ENCODE assay signal across 9 cellular contexts in the genomic region with DNA sequence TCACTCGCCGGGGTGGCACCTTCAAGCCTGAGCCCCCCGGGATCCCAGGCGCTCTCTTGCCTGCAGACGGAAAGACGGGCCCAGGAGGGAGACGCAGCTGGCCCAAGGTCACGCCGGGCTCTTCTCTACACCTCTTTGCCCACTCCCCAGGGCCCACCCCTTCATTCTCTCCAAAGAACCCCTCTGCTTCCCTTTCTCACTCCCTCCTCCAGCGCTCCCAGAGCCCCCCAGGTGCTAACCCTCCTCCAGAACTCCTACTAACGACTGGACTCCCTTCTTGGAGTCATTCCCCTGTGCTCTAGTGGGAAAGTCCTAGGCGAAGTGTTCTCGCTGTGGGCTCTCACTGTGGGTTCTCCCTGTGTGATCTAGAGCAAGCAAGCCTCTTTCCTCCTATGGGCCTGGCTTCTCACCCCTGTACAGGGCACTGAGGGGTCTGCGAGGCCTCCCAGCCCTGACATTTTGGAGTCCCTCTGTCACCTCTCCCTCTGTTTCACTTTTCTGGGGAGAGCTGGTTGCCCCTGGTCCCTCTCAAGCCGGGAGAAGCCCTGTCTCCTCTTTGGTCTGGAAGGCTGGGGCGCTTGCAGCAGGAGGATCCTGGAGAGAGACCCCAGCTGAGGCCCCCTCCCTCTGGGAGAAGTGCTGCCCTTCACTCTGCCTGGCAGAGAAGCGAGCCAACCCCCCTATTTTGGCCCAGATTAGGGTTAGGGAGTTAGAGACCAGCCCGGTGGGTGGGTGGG. TPM values are rescaled to one million over a fixed set of nuclear protein-coding genes. Genes with fewer than 3 reads are reported as not detected.
DNase-seq lines count a peak whose midpoint lies in the region; ATAC-seq and TF ChIP-seq lines count a peak whose summit lies in the region.
"Had no signal": no experiment of that assay in that cellular context is flagged by ENCODE, and none has a peak within 500 bp of the region (broad histone marks: within the 10 kb centered on the region; RNA-seq: fewer than 3 reads in every experiment).

No MANE protein-coding gene starts in this region.

- H3K4me1 ChIP-seq in HUES48 (ENCODE audit: control insufficient read depth, insufficient read depth, low read length), result peaks cover 19% of the 10 kb centered on the region
- peaks cover 38% of the 10 kb centered on the region for H3K4me1 ChIP-seq in mesodermal cell (ENCODE audit: control insufficient read depth, insufficient read depth, low read length, poor library complexity, severe bottlenecking)

- WGBS in mesodermal cell (ENCODE audit: insufficient coverage in 2 of 2), 2 experiments, result 3 to 4% methylated on average over 8 to 13 of the region's 18 CpGs

- no peak for TF ChIP-seq CTCF in CD4-positive, alpha-beta T cell (IDR thresholded peaks at IDR 0.05)
- TF ChIP-seq CTCF in brain (conservative IDR thresholded peaks at IDR 0.05), result no peak

- POLR2A ChIA-PET in CD4-positive, alpha-beta T cell (lab: Charles Lee), result interaction anchor here (0.9 kb wide), 1 partner anchor 12 kb away, joined by 3 read pairs; no protein-coding TSS in a partner anchor

- H3K36me3 ChIP-seq in HUES48 (ENCODE audit: control insufficient read depth, insufficient read depth, low read length) (no peaks in the 10 kb centered on the region), mesodermal cell (ENCODE audit: control insufficient read depth, insufficient read depth, low read length) (peaks cover 17% of the 10 kb centered on the region)

- H3K4me3 Mint-ChIP-seq in CD4-positive, alpha-beta T cell, result peak overlapping the region; percentile 99
- H3K4me3 Mint-ChIP-seq in brain, result peak overlapping the region; percentile 95 to 98 (median 97)

- H3K4me1 Mint-ChIP-seq in CD4-positive, alpha-beta T cell (ENCODE audit: low read depth), result peaks cover 25% of the 10 kb centered on the region
- peaks cover 73% of the 10 kb centered on the region for H3K4me1 Mint-ChIP-seq in brain

- peak overlapping the region; percentile 56 for H3K27ac Mint-ChIP-seq in CD4-positive, alpha-beta T cell
- H3K27ac Mint-ChIP-seq in brain, result peak overlapping the region; percentile 90 to 97 (median 95)

- no peak for ATAC-seq in CD4-positive, alpha-beta T cell (ENCODE audit: poor library complexity)
- ATAC-seq in HG03521 (IDR thresholded peaks at IDR 0.05; ENCODE audit: unreplicated experiment), result no peak
- ATAC-seq in HG03442 (IDR thresholded peaks at IDR 0.05; ENCODE audit: unreplicated experiment), result no peak

- intact Hi-C loops in CD4-positive, alpha-beta T cell (cut with DNase I, micrococcal nuclease), result loop anchor here in 1 of 2 experiments (2.0 kb wide), 1 partner anchor 483 kb away; the partner anchor contains the start of gene NECTIN1

- H3K9me3 ChIP-seq in CD4-positive, alpha-beta T cell (ENCODE audit: control insufficient read depth, low read length), result no peaks in the 10 kb centered on the region
- H3K9me3 ChIP-seq in HUES48 (ENCODE audit: control insufficient read depth, insufficient read depth, low read length) (no peaks in the 10 kb centered on the region), mesodermal cell (ENCODE audit: control insufficient read depth, low read length) (no peaks in the 10 kb centered on the region)

- H3K27ac ChIP-seq in CD4-positive, alpha-beta T cell (ENCODE audit: low read depth, low read length), result no peak overlapping the region
- H3K27ac ChIP-seq in HUES48 (ENCODE audit: low read depth, low read length) (no peak overlapping the region), mesodermal cell (ENCODE audit: low read depth, low read length, severe bottlenecking) (no peak overlapping the region)

- H3K4me3 ChIP-seq in HUES48 (ENCODE audit: low read depth, low read length), result peak overlapping the region; percentile 63
- peak overlapping the region; percentile 65 for H3K4me3 ChIP-seq in mesodermal cell (ENCODE audit: extremely low read depth, insufficient read depth, low read length, poor library complexity, severe bottlenecking)

- H3K27me3 Mint-ChIP-seq in CD4-positive, alpha-beta T cell, result peaks cover 23% of the 10 kb centered on the region
- H3K27me3 Mint-ChIP-seq in brain, result peaks cover 14% of the 10 kb centered on the region

- H3K9me3 Mint-ChIP-seq in CD4-positive, alpha-beta T cell, result no peaks in the 10 kb centered on the region
- no peaks in the 10 kb centered on the region for H3K9me3 Mint-ChIP-seq in brain

- H3K27me3 ChIP-seq in CD4-positive, alpha-beta T cell (ENCODE audit: control insufficient read depth, insufficient read depth, low read length), result peaks cover 7% of the 10 kb centered on the region
- peaks cover 98% of the 10 kb centered on the region for H3K27me3 ChIP-seq in HUES48 (ENCODE audit: control insufficient read depth, insufficient read depth, low read length)

- CTCF ChIA-PET in CD4-positive, alpha-beta T cell (lab: Charles Lee), result no interaction called here

- H3K36me3 Mint-ChIP-seq in CD4-positive, alpha-beta T cell (ENCODE audit: low read depth), result peaks cover 9% of the 10 kb centered on the region
- no peaks in the 10 kb centered on the region for H3K36me3 Mint-ChIP-seq in brain

- DNase-seq in CD4-positive, alpha-beta T cell, result no peak
- DNase-seq in H4 (ENCODE audit: low spot score), result no peak
- DNase-seq in epidermal melanocyte (ENCODE audit: insufficient read length, low spot score), result no peak

- no peak overlapping the region for H3K9ac ChIP-seq in HUES48 (ENCODE audit: low read depth, low read length)

RNA-seq across cellular contexts. Expression of gene OAF, which starts 0.9 kb away (rescaled TPM):
- total RNA-seq in CD4-positive, alpha-beta T cell, result 1 to 10 TPM; 3.1 to 3.2 TPM
- polyA plus RNA-seq in brain (ENCODE audit: insufficient read depth, low read depth, low replicate concordance), result 13.7 TPM
- 53.6 TPM for polyA plus RNA-seq in mesodermal cell (2013, experiment 1 of 2)
- 46.4 TPM for polyA plus RNA-seq in mesodermal cell (2013, experiment 2 of 2)
- 33.5 and 44.5 TPM in 2 replicates for total RNA-seq in H4 (2014; rRNA removed; shearing (Covaris generic))

RNA-seq across cellular contexts. Expression of gene POU2F3, which starts 28.2 kb away (rescaled TPM):
- not detected for total RNA-seq in CD4-positive, alpha-beta T cell
- 0.58 TPM for polyA plus RNA-seq in brain (ENCODE audit: insufficient read depth, low read depth, low replicate concordance)
- polyA plus RNA-seq in mesodermal cell (2013, experiment 1 of 2), result 0.11 TPM
- not detected for polyA plus RNA-seq in mesodermal cell (2013, experiment 2 of 2)
- total RNA-seq in H4 (2014; rRNA removed; shearing (Covaris generic)), result 0.10 and 1.4 TPM in 2 replicates
- total RNA-seq: pulmonary artery endothelial cell had no signal
